8 cellular contexts compared by ENCODE assay signal in genomic region chr1:110338200-110339039, GRCh38. TPM values are rescaled to one million over a fixed set of nuclear protein-coding genes. Genes with fewer than 3 reads are reported as not detected.
DNase-seq lines count a peak whose midpoint lies in the region; ATAC-seq and TF ChIP-seq lines count a peak whose summit lies in the region.

No MANE protein-coding gene starts in this region.

- DNase-seq in GM13977 (ENCODE audit: low spot score) (peak; percentile 95), NCI-H1436 treated with DMSO at 0.1 percent for 48 hours (lab: John Stamatoyannopoulos, UW) (peak; percentile 100), SW480 (ENCODE audit: low spot score) (peak; percentile 100), amniotic epithelial cell (ENCODE audit: low read depth) (peak; percentile 100), right cardiac atrium (peak; percentile 93 to 98 (median 97)), aorta (peak; percentile 96 to 97)

- ATAC-seq in HG02852 (IDR thresholded peaks at IDR 0.05; ENCODE audit: unreplicated experiment) = peak; percentile 69
- ATAC-seq in right cardiac atrium = peak; percentile 94
- ATAC-seq in aorta (ENCODE audit: low FRiP score) = peak; percentile 96

- H3K36me3 ChIP-seq in rectal smooth muscle tissue (ENCODE audit: control insufficient read depth, insufficient read depth, low read length) (peaks cover 9% of the 10 kb centered on the region), aorta (ENCODE audit: control insufficient read depth in 1 of 2, insufficient read depth in 2 of 2, low read length in 1 of 2) (no peaks in the 10 kb centered on the region)

- H3K27me3 ChIP-seq in right cardiac atrium (ENCODE audit: control insufficient read depth, insufficient read depth) (no peaks in the 10 kb centered on the region), rectal smooth muscle tissue (ENCODE audit: control insufficient read depth, insufficient read depth, low read length) (no peaks in the 10 kb centered on the region), aorta (ENCODE audit: control insufficient read depth in 1 of 2, insufficient read depth in 2 of 2, low read length in 1 of 2) (no peaks in the 10 kb centered on the region)

- H3K9me3 ChIP-seq in right cardiac atrium (ENCODE audit: control insufficient read depth, low read length) (no peaks in the 10 kb centered on the region), aorta (ENCODE audit: control insufficient read depth, low read length) (no peaks in the 10 kb centered on the region)

- H3K4me3 ChIP-seq in right cardiac atrium (ENCODE audit: low read length) = peak overlapping the region; percentile 57
- H3K4me3 ChIP-seq in rectal smooth muscle tissue (ENCODE audit: low read length) = peak overlapping the region; percentile 90
- peak overlapping the region; percentile 31 to 55 for H3K4me3 ChIP-seq in aorta (ENCODE audit: low read length in 2 of 2)

- under 1% methylated on average over 80 of the region's 80 CpGs for WGBS in right cardiac atrium
- 0% methylated on average over 80 of the region's 80 CpGs for WGBS in aorta, 2 donors

- H3K4me1 ChIP-seq in right cardiac atrium (ENCODE audit: control insufficient read depth, insufficient read depth, low read length) = peaks cover 14% of the 10 kb centered on the region
- H3K4me1 ChIP-seq in rectal smooth muscle tissue (ENCODE audit: control insufficient read depth, insufficient read depth, low read length) = peaks cover 19% of the 10 kb centered on the region
- H3K4me1 ChIP-seq in aorta (ENCODE audit: control insufficient read depth in 1 of 2, insufficient read depth in 2 of 2, low read length in 2 of 2) = peaks cover 0 to 1% of the 10 kb centered on the region in 2 donors

- H3K9ac ChIP-seq in rectal smooth muscle tissue (ENCODE audit: low read length) = peak overlapping the region; percentile 91

- peak overlapping the region; percentile 99 for H3K27ac ChIP-seq in right cardiac atrium (ENCODE audit: low read length)
- peak overlapping the region; percentile 100 for H3K27ac ChIP-seq in rectal smooth muscle tissue (ENCODE audit: low read depth, low read length)
- H3K27ac ChIP-seq in aorta (ENCODE audit: low read depth in 1 of 2, low read length in 2 of 2) = peak overlapping the region; percentile 45 to 62

- in situ Hi-C loops in GM13977 (cut with MboI; ENCODE audit: low pct_unique_long_range_greater_than_20kb, low sequenced_read_pairs, unreplicated experiment) = no loop called here

- TF ChIP-seq CTCF in GM13977 (IDR thresholded peaks at IDR 0.05; ENCODE audit: extremely low read depth, insufficient read depth, missing control alignments) = peak; percentile 55

- intact Hi-C loops in right cardiac atrium (cut with DNase I) (no loop called here), aorta (cut with DNase I) (loop anchor here (2.0 to 5.0 kb wide), 3 partner anchors 52 to 69 kb away; partner anchors contain the start of genes LAMTOR5 (in 2 of the 2) and SLC16A4 (in 1 of the 2))

RNA-seq across cellular contexts. Expression of gene RBM15, which starts 0.8 kb away (rescaled TPM):
- 10 to 100 TPM; 15.2 to 17.8 (median 16.6) TPM for total RNA-seq in right cardiac atrium
- 4.1 TPM for polyA plus RNA-seq in right cardiac atrium
- total RNA-seq in aorta = 10 to 100 TPM; 18.7 to 22.5 TPM
- polyA plus RNA-seq in aorta = 1 to 10 TPM in 1 of 2 donors, under 1 TPM in 1; 0.38 to 2.8 TPM

RNA-seq across cellular contexts. Expression of gene SLC16A4, which starts 52.4 kb away (rescaled TPM):
- 1 to 10 TPM; 4.6 to 7.3 (median 6.4) TPM for total RNA-seq in right cardiac atrium
- polyA plus RNA-seq in right cardiac atrium = 3.0 TPM
- 10 to 100 TPM; 18.5 to 23.2 TPM for total RNA-seq in aorta
- 10 to 100 TPM; 11.5 to 19.1 TPM for polyA plus RNA-seq in aorta

Comparison
In these comparisons a context has a peak if more than half of its experiments do, and no peak if none do; other contexts are left out.
1. Peak in every context shown above with its lines: DNase-seq, ATAC-seq, H3K4me3 ChIP-seq and H3K27ac ChIP-seq.
2. intact Hi-C loops: an anchor here in aorta (2.0 to 5.0 kb wide); none called in right cardiac atrium.